ENCODE assay signal across 8 cellular contexts in the genomic region with DNA sequence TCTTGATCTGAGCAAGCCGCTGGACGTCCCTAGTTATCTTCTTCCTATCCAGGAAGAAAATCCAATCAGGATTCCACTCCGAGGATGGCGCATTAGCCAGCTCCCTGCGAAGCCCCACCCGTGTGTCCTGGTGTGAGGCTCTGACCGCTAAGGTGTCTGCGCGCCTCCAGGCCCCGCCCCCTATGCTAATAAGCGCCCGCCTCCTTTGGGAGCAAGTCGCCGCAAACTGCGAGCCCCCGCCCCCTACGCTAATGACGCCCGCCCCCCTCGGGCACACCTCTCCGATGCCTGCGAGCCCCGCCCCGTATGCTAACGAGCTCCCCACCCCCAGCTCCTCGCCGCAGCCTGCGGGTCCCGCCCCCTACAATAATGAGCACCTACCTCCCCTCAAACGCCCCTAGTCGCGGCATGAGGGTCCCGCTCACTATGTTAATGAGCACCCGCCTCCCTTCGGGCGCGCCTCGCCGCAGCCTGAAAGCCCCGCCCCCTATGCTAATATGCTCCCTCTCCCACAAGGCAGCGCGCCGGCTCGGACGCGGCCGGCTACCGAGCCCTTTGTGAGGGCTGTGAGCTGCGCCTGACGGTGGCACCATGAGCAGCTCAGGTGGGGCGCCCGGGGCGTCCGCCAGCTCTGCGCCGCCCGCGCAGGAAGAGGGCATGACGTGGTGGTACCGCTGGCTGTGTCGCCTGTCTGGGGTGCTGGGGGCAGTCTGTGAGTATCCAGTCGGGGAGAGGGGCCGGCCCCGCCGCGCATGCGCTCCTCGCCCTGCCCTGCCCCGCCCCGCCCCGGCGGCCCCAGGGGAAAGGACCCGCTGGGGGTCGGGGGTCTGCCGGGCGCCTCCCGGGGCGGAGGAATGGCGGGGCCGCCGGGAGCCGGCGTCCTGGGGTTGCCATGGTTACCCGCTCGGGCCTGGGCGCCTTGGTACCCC. TPM values are rescaled to one million over a fixed set of nuclear protein-coding genes. Genes with fewer than 3 reads are reported as not detected.
DNase-seq lines count a peak whose midpoint lies in the region; ATAC-seq and TF ChIP-seq lines count a peak whose summit lies in the region.

A gene (plus strand): TSS at position 503 of the 929 bp plus-strand sequence. CDS start 89 bp downstream, at position 592.

- H3K36me3 ChIP-seq in H7 (replicated peaks; ENCODE audit: control insufficient read depth, insufficient read depth, low read length) = no peaks in the 10 kb centered on the region; the same call in 1 of the 2 replicates
- no peaks in the 10 kb centered on the region for H3K36me3 ChIP-seq in MG63

- H3K4me3 ChIP-seq in H7 (ENCODE audit: insufficient read depth, low read depth, low read length) = peak within 1 kb of the TSS; percentile 81
- H3K4me3 ChIP-seq in MG63 = peak within 1 kb of the TSS; percentile 81
- H3K4me3 ChIP-seq in foreskin fibroblast (ENCODE audit: low read depth in 1 of 2, low read length in 2 of 2) = peak within 1 kb of the TSS; percentile 61 to 75

- H3K27me3 ChIP-seq in H7 (ENCODE audit: control insufficient read depth, insufficient read depth, low read length) (no peaks in the 10 kb centered on the region), MG63 (no peaks in the 10 kb centered on the region)

- peak within 1 kb of the TSS; percentile 98 for H3K27ac Mint-ChIP-seq in neural crest cell (ENCODE audit: unreplicated experiment)
- peak within 1 kb of the TSS; percentile 90 to 100 for H3K27ac Mint-ChIP-seq in stimulated activated naive CD8-positive, alpha-beta T cell treated with anti-CD3 and anti-CD28 coated beads, Interleukin-15, amount 100 ng/mL, for 72 hours

- DNase-seq in EL (peak; percentile 92), H7 (peak; percentile 100), MG63 (peak; percentile 94), activated gamma-delta T cell treated with Interleukin-2 at 50 U/mL for 16 hours (peak; percentile 91), foreskin fibroblast (peak; percentile 85 to 95), neural crest cell (ENCODE audit: low read depth, low spot score) (peak; percentile 92)
- DNase-seq in stimulated activated naive CD8-positive, alpha-beta T cell treated with anti-CD3 and anti-CD28 coated beads, Interleukin-15, amount 100 ng/mL, for 72 hours = peak; percentile 88 to 91

- TF ChIP-seq POLR2A in Raji (IDR thresholded peaks at IDR 0.05; ENCODE audit: insufficient read depth, low read depth, low read length) = peak; percentile 38

- H3K9me3 ChIP-seq in MG63 = no peaks in the 10 kb centered on the region

- peak within 1 kb of the TSS; percentile 95 for H3K4me3 Mint-ChIP-seq in neural crest cell
- peak within 1 kb of the TSS; percentile 92 to 96 for H3K4me3 Mint-ChIP-seq in stimulated activated naive CD8-positive, alpha-beta T cell treated with anti-CD3 and anti-CD28 coated beads, Interleukin-15, amount 100 ng/mL, for 72 hours

- H3K36me3 Mint-ChIP-seq in neural crest cell (ENCODE audit: low read depth) = no peaks in the 10 kb centered on the region

- peak; percentile 90 for ATAC-seq in stimulated activated naive CD8-positive, alpha-beta T cell treated with anti-CD3 and anti-CD28 coated beads, Interleukin-15, amount 100 ng/mL, for 72 hours

- no peaks in the 10 kb centered on the region for H3K27me3 Mint-ChIP-seq in neural crest cell (ENCODE audit: low read depth)
- H3K27me3 Mint-ChIP-seq in stimulated activated naive CD8-positive, alpha-beta T cell treated with anti-CD3 and anti-CD28 coated beads, Interleukin-15, amount 100 ng/mL, for 72 hours = no peaks in the 10 kb centered on the region

- TF ChIP-seq CTCF in foreskin fibroblast (IDR thresholded peaks at IDR 0.05; ENCODE audit: low read depth, low read length) = no peak
- no peak for TF ChIP-seq CTCF in neural crest cell (conservative IDR thresholded peaks at IDR 0.05)

- H3K9me3 Mint-ChIP-seq in neural crest cell = no peaks in the 10 kb centered on the region
- no peaks in the 10 kb centered on the region for H3K9me3 Mint-ChIP-seq in stimulated activated naive CD8-positive, alpha-beta T cell treated with anti-CD3 and anti-CD28 coated beads, Interleukin-15, amount 100 ng/mL, for 72 hours

- peaks cover 21% of the 10 kb centered on the region for H3K4me1 Mint-ChIP-seq in neural crest cell
- peaks cover 17% of the 10 kb centered on the region for H3K4me1 Mint-ChIP-seq in stimulated activated naive CD8-positive, alpha-beta T cell treated with anti-CD3 and anti-CD28 coated beads, Interleukin-15, amount 100 ng/mL, for 72 hours

RNA-seq across cellular contexts. Expression of the gene that starts here (rescaled TPM):
- 9.5 and 11.3 TPM in 2 replicates for total RNA-seq in H7 (2014; rRNA removed; shearing (Covaris generic))
- 3.9 and 5.6 TPM in 2 replicates for total RNA-seq in MG63 (2014; rRNA removed; shearing (Covaris generic); ENCODE audit: low replicate concordance)
- total RNA-seq in neural crest cell = 42.6 and 45.8 TPM in 2 replicates

Comparison
In these comparisons a context has a peak if more than half of its experiments do, and no peak if none do; other contexts are left out.
1. Peak in every context shown above with its lines: DNase-seq, ATAC-seq and H3K4me3 ChIP-seq.